8 cellular contexts compared by ENCODE assay signal in genomic region chr11:71448257-71449161, GRCh38. TPM values are rescaled to one million over a fixed set of nuclear protein-coding genes. Genes with fewer than 3 reads are reported as not detected.
DNase-seq lines count a peak whose midpoint lies in the region; TF ChIP-seq lines count a peak whose summit lies in the region.

DHCR7 (minus strand) TSS chr11:71448393; CDS start chr11:71444952, 3,441 bp downstream.

- H4K91ac ChIP-seq in neuronal stem cell (ENCODE audit: low read depth, low read length, poor library complexity): no peak within 1 kb of the TSS

- peak within 1 kb of the TSS; percentile 78 for H2BK5ac ChIP-seq in neuronal stem cell (ENCODE audit: low read length)

- H4K8ac ChIP-seq in neuronal stem cell (ENCODE audit: low read depth, low read length): no peak within 1 kb of the TSS

- H3K4me3 ChIP-seq in HFF-Myc (replicated peaks; ENCODE audit: low read depth, low read length): peak within 1 kb of the TSS; percentile 94
- peak within 1 kb of the TSS; percentile 88 to 96 for H3K4me3 ChIP-seq in neuronal stem cell (ENCODE audit: low read length in 2 of 2)

- peak within 1 kb of the TSS; percentile 96 for H3K23ac ChIP-seq in neuronal stem cell (ENCODE audit: low read depth, low read length, poor library complexity)

- H3K79me1 ChIP-seq in neuronal stem cell (ENCODE audit: low read depth, low read length): peaks cover 17% of the 10 kb centered on the region

- H3K14ac ChIP-seq in neuronal stem cell (ENCODE audit: low read length): peak within 1 kb of the TSS; percentile 60

- peaks cover 3 to 18% of the 10 kb centered on the region in 2 donors for H3K9me3 ChIP-seq in neuronal stem cell (replicated peaks in 1 of 2; ENCODE audit: control insufficient read depth in 2 of 2, insufficient read depth in 1 of 2, low read depth in 1 of 2, low read length in 2 of 2)

- H2BK120ac ChIP-seq in neuronal stem cell (ENCODE audit: low read depth, low read length): no peak within 1 kb of the TSS

- no CpG with 5 or more reads among the region's 78 CpGs for WGBS in neuronal stem cell (ENCODE audit: extremely low coverage in 2 of 2, insufficient read length in 2 of 2, insufficient replicate concordance in 1 of 2), 2 donors

- peak within 1 kb of the TSS; percentile 91 for H3K9ac ChIP-seq in neuronal stem cell (ENCODE audit: low read depth, low read length, poor library complexity)

- H3K18ac ChIP-seq in neuronal stem cell (ENCODE audit: low read length): peak within 1 kb of the TSS; percentile 95

- H3K27ac ChIP-seq in neuronal stem cell (replicated peaks; ENCODE audit: low read length): peak within 1 kb of the TSS; percentile 62

- H2BK12ac ChIP-seq in neuronal stem cell (ENCODE audit: low read length): peak within 1 kb of the TSS; percentile 49

- peaks cover 14 to 20% of the 10 kb centered on the region in 2 donors for H3K4me1 ChIP-seq in neuronal stem cell (ENCODE audit: control insufficient read depth in 2 of 2, insufficient read depth in 1 of 2, low read depth in 1 of 2, low read length in 2 of 2)

- peak within 1 kb of the TSS; percentile 71 for H2BK15ac ChIP-seq in neuronal stem cell (ENCODE audit: low read length)

- DNase-seq in GM04503 (ENCODE audit: low read depth) (peak; percentile 45), HFF-Myc (ENCODE audit: extremely low read depth, low read depth) (peak; percentile 69), NAMALWA (ENCODE audit: low spot score) (peak; percentile 96), SK-MEL-5 (ENCODE audit: low read depth, low spot score) (peak; percentile 98), foreskin melanocyte (peak; percentile 78), neuronal stem cell (ENCODE audit: low spot score) (peak; percentile 95)
- peak; percentile 95 for DNase-seq in activated naive CD4-positive, alpha-beta T cell treated with Interleukin-2 at 50 U/mL for 16 hours

- no peak within 1 kb of the TSS for H3K4ac ChIP-seq in neuronal stem cell (ENCODE audit: low read length)

- no peaks in the 10 kb centered on the region for H3K27me3 ChIP-seq in neuronal stem cell (ENCODE audit: control insufficient read depth in 3 of 3, insufficient read depth in 3 of 3, low read depth in 1 of 3, low read length in 3 of 3)

- TF ChIP-seq CTCF in HFF-Myc (IDR thresholded peaks at IDR 0.05; ENCODE audit: low read depth, low read length, missing control alignments) (no peak), subcutaneous adipose tissue (IDR thresholded peaks at IDR 0.05; ENCODE audit: low read depth) (no peak)

- peak within 1 kb of the TSS; percentile 94 for H3K4me2 ChIP-seq in neuronal stem cell (ENCODE audit: insufficient read depth, low read length, poor library complexity, severe bottlenecking)

- in situ Hi-C loops in SK-MEL-5 (cut with HindIII; ENCODE audit: low pct_unique_long_range_greater_than_20kb, low sequenced_read_pairs): no loop called here

- H2AFZ ChIP-seq in neuronal stem cell (ENCODE audit: low read length): peak within 1 kb of the TSS; percentile 91

- peak within 1 kb of the TSS; percentile 54 for H2AK5ac ChIP-seq in neuronal stem cell (ENCODE audit: low read depth, low read length)

- peaks cover 26 to 43% of the 10 kb centered on the region in 2 donors for H3K36me3 ChIP-seq in neuronal stem cell (replicated peaks in 1 of 2; ENCODE audit: control insufficient read depth in 2 of 2, insufficient read depth in 2 of 2, low read length in 2 of 2)

RNA-seq across cellular contexts. Expression of gene DHCR7, which starts in this region (rescaled TPM):
- total RNA-seq in SK-MEL-5 (2014; rRNA removed; shearing (Covaris generic)): 114 and 117 TPM in 2 replicates
- polyA plus RNA-seq in SK-MEL-5 (2015; cell fraction: cytosol; rRNA removed): 118 and 123 TPM in 2 replicates
- polyA plus RNA-seq in SK-MEL-5 (2015; cell fraction: nucleus; rRNA removed): 30.8 and 33.5 TPM in 2 replicates
- polyA plus RNA-seq in neuronal stem cell (2013, experiment 1 of 2): 138 TPM
- 140 TPM for polyA plus RNA-seq in neuronal stem cell (2013, experiment 2 of 2)
- 10 to 100 TPM in 3 of 4 donors, 1 to 10 TPM in 1; 9.0 to 23.8 (median 17.9) TPM for total RNA-seq in subcutaneous adipose tissue

Comparison
In these comparisons a context has a peak if more than half of its experiments do, and no peak if none do; other contexts are left out.
1. Peak in every context shown above with its lines: DNase-seq, H3K4me3 ChIP-seq and H3K27ac ChIP-seq.
2. DNase-seq: peak in every context shown above with its lines; median percentile 98 in SK-MEL-5; 96 in NAMALWA; 95 in activated naive CD4-positive, alpha-beta T cell treated with Interleukin-2 at 50 U/mL for 16 hours; 95 in neuronal stem cell; 78 in foreskin melanocyte; 69 in HFF-Myc; 45 in GM04503.